Comparison of ENCODE assay signal across 9 cellular contexts in genomic region chr6:151239603-151240035, GRCh38. TPM values are rescaled to one million over a fixed set of nuclear protein-coding genes. Genes with fewer than 3 reads are reported as not detected.
A peak's percentile ranks its signal among the peaks of the same experiment; 100 is the strongest.
DNase-seq lines count a peak whose midpoint lies in the region; ATAC-seq, FAIRE-seq and TF ChIP-seq lines count a peak whose summit lies in the region.
"Had no signal": no experiment of that assay in that cellular context is flagged by ENCODE, and none has a peak within 500 bp of the region (broad histone marks: within the 10 kb centered on the region; RNA-seq: fewer than 3 reads in every experiment).

TSS of gene AKAP12 (plus strand) at chr6:151239967. CDS start at chr6:151240563, 596 bp downstream.

- peaks cover 11% of the 10 kb centered on the region for H3K4me1 Mint-ChIP-seq in activated naive CD4-positive, alpha-beta T cell treated with anti-CD3 and anti-CD28 coated beads, Interleukin-2, amount 10 ng/mL, durations not matched to agents 7 days and 5 days

- CTCF ChIA-PET in activated naive CD4-positive, alpha-beta T cell treated with anti-CD3 and anti-CD28 coated beads, Interleukin-2, amount 10 ng/mL, durations not matched to agents 7 days and 5 days (lab: Charles Lee) = interaction anchor here (2.2 kb wide), 1 partner anchor 84 kb away, joined by 7 read pairs; no protein-coding TSS in a partner anchor

- H3K4me3 ChIP-seq in bronchial epithelial cell (ENCODE audit: low read depth, low read length) (peak within 1 kb of the TSS; percentile 40), keratinocyte (ENCODE audit: control insufficient read depth in 2 of 3, extremely low read depth in 1 of 3, insufficient read depth in 2 of 3, low read depth in 1 of 3, low read length in 3 of 3) (peak within 1 kb of the TSS; percentile 37 to 67 (median 53))

- no peak for DNase-seq in activated naive CD4-positive, alpha-beta T cell treated with anti-CD3 and anti-CD28 coated beads, Interleukin-2, amount 10 ng/mL, durations not matched to agents 7 days and 5 days
- no peak for DNase-seq in activated naive CD4-positive, alpha-beta T cell treated with Interleukin-2 at 50 U/mL for 16 hours
- DNase-seq in bronchial epithelial cell (ENCODE audit: low read depth) (no peak), keratinocyte (ENCODE audit: low read depth, low spot score) (no peak), NCI-H226 (no peak), NCI-H2171 treated with DMSO at 0.1 percent for 48 hours (lab: John Stamatoyannopoulos, UW) (no peak)
- DNase-seq in stimulated activated CD8-positive, alpha-beta memory T cell treated with anti-CD3 and anti-CD28 coated beads, Interleukin-4, amount 100 ng/mL, for 48 hours = peak; percentile 39

- peak within 1 kb of the TSS; percentile 71 for H3K4me2 ChIP-seq in keratinocyte (ENCODE audit: control insufficient read depth, extremely low read depth, insufficient read depth, low read depth, low read length)

- H3K9me3 ChIP-seq in keratinocyte (ENCODE audit: control insufficient read depth, low read depth, low read length) = no peaks in the 10 kb centered on the region

- H3K36me3 Mint-ChIP-seq in activated naive CD4-positive, alpha-beta T cell treated with anti-CD3 and anti-CD28 coated beads, Interleukin-2, amount 10 ng/mL, durations not matched to agents 7 days and 5 days = no peaks in the 10 kb centered on the region

- H3K36me3 ChIP-seq in bronchial epithelial cell (ENCODE audit: control insufficient read depth, insufficient read depth, low read length) (no peaks in the 10 kb centered on the region), keratinocyte (ENCODE audit: control insufficient read depth in 2 of 2, extremely low read depth in 1 of 2, insufficient read depth in 2 of 2, low read length in 2 of 2) (no peaks in the 10 kb centered on the region)

- H3K27ac ChIP-seq in keratinocyte (ENCODE audit: control insufficient read depth, insufficient read depth, low read length) = no peak within 1 kb of the TSS

- peaks cover 81% of the 10 kb centered on the region for H3K27me3 Mint-ChIP-seq in activated naive CD4-positive, alpha-beta T cell treated with anti-CD3 and anti-CD28 coated beads, Interleukin-2, amount 10 ng/mL, durations not matched to agents 7 days and 5 days

- H3K4me1 ChIP-seq in keratinocyte (ENCODE audit: control insufficient read depth, extremely low read depth, insufficient read depth, low read length) = peaks cover 6% of the 10 kb centered on the region

- TF ChIP-seq CTCF in bronchial epithelial cell (IDR thresholded peaks at IDR 0.05; ENCODE audit: insufficient read depth, low read length, severe bottlenecking) (no peak), keratinocyte (optimal IDR thresholded peaks at IDR 0.05 in 1 of 3, IDR thresholded peaks at IDR 0.05 in 1 of 3, conservative IDR thresholded peaks at IDR 0.05 in 1 of 3; ENCODE audit: extremely low read depth in 1 of 3, insufficient read depth in 2 of 3, low read length in 3 of 3) (no peak)

- H3K79me2 ChIP-seq in keratinocyte (ENCODE audit: control insufficient read depth, insufficient read depth, low read length) = no peaks in the 10 kb centered on the region

- peak within 1 kb of the TSS; percentile 75 for H3K4me3 Mint-ChIP-seq in activated naive CD4-positive, alpha-beta T cell treated with anti-CD3 and anti-CD28 coated beads, Interleukin-2, amount 10 ng/mL, durations not matched to agents 7 days and 5 days

- H4K20me1 ChIP-seq in keratinocyte (ENCODE audit: control insufficient read depth, extremely low read depth, insufficient read depth, low read length) = no peaks in the 10 kb centered on the region

- ATAC-seq in GM19463 (IDR thresholded peaks at IDR 0.05; ENCODE audit: unreplicated experiment) = no peak

- H3K27me3 ChIP-seq in bronchial epithelial cell (ENCODE audit: control insufficient read depth, insufficient read depth, low read length) = peaks cover 2% of the 10 kb centered on the region
- H3K27me3 ChIP-seq in keratinocyte (ENCODE audit: control insufficient read depth, extremely low read depth, insufficient read depth, low read length) = peaks cover 43% of the 10 kb centered on the region

- H3K9ac ChIP-seq in keratinocyte (ENCODE audit: control insufficient read depth, extremely low read depth, insufficient read depth, low read length) = no peak within 1 kb of the TSS

- H3K27ac Mint-ChIP-seq in activated naive CD4-positive, alpha-beta T cell treated with anti-CD3 and anti-CD28 coated beads, Interleukin-2, amount 10 ng/mL, durations not matched to agents 7 days and 5 days = peak within 1 kb of the TSS; percentile 42

- no peaks in the 10 kb centered on the region for H3K9me3 Mint-ChIP-seq in activated naive CD4-positive, alpha-beta T cell treated with anti-CD3 and anti-CD28 coated beads, Interleukin-2, amount 10 ng/mL, durations not matched to agents 7 days and 5 days

- peak within 1 kb of the TSS; percentile 75 for H2AFZ ChIP-seq in keratinocyte (ENCODE audit: control insufficient read depth, low read length)

- FAIRE-seq in bronchial epithelial cell (lab: Jason Lieb, UNC) = no peak
- no peak for FAIRE-seq in keratinocyte (lab: Jason Lieb, UNC)
- FAIRE-seq: colon had no signal

- H3K9me1 ChIP-seq in keratinocyte (ENCODE audit: control insufficient read depth, extremely low read depth, insufficient read depth, low read length) = no peaks in the 10 kb centered on the region

- dilution Hi-C loops in keratinocyte (cut with MboI; ENCODE audit: extremely low pct_ligation_motif_present, low sequenced_read_pairs) = no loop called here

RNA-seq across cellular contexts. Expression of gene AKAP12, which starts in this region (rescaled TPM):
- 5.0 and 15.0 TPM in 2 replicates for total RNA-seq in bronchial epithelial cell
- 0.27 to 2.9 TPM (median 0.56 TPM) in 3 replicates for polyA plus RNA-seq in keratinocyte
- 1.1 TPM for polyA plus RNA-seq in keratinocyte (2011; ENCODE audit: low read depth)
- 0.19 and 0.35 TPM in 2 replicates for polyA plus RNA-seq in keratinocyte (2011; cell fraction: cytosol; rRNA removed)
- 1.4 and 1.8 TPM in 2 replicates for polyA plus RNA-seq in keratinocyte (2011; cell fraction: nucleus; rRNA removed)
- polyA plus RNA-seq in keratinocyte (2012; ENCODE audit: low replicate concordance) = 0.25 and 3.3 TPM in 2 replicates
- 0.16 to 0.99 TPM (median 0.43 TPM) in 3 replicates for polyA minus RNA-seq in keratinocyte
- polyA minus RNA-seq in keratinocyte (2011; cell fraction: cytosol; rRNA and poly(A)+ RNA removed) = not detected
- polyA minus RNA-seq in keratinocyte (2011; cell fraction: nucleus; rRNA and poly(A)+ RNA removed) = 0.95 and 1.1 TPM in 2 replicates
